In genomic region chr20:56515657-56516381, GRCh38 we compare ENCODE assay signal across 10 cellular contexts. TPM values are rescaled to one million over a fixed set of nuclear protein-coding genes. Genes with fewer than 3 reads are reported as not detected.
DNase-seq lines count a peak whose midpoint lies in the region; ATAC-seq and TF ChIP-seq lines count a peak whose summit lies in the region.
"Had no signal": no experiment of that assay in that cellular context is flagged by ENCODE, and none has a peak within 500 bp of the region (broad histone marks: within the 10 kb centered on the region; RNA-seq: fewer than 3 reads in every experiment).

No MANE protein-coding gene starts in this region.

- peaks cover 16% of the 10 kb centered on the region for H3K4me1 ChIP-seq in mesenchymal stem cell (ENCODE audit: control insufficient read depth, insufficient read depth, low read depth, low read length)

- no peak overlapping the region for H3K27ac ChIP-seq in mesenchymal stem cell (ENCODE audit: low read length, poor library complexity, severe bottlenecking)

- H2AK5ac ChIP-seq in mesenchymal stem cell (ENCODE audit: low read length, severe bottlenecking): no peak overlapping the region

- no peak overlapping the region for H2BK15ac ChIP-seq in mesenchymal stem cell (ENCODE audit: low read depth, poor library complexity, severe bottlenecking)

- H4K91ac ChIP-seq in mesenchymal stem cell (ENCODE audit: low read length): no peak overlapping the region

- H3K9ac ChIP-seq in mesenchymal stem cell (ENCODE audit: low read length): peak overlapping the region; percentile 60

- H3K4me3 ChIP-seq in Jurkat, Clone E6-1 (ENCODE audit: low read length): no peak overlapping the region
- no peak overlapping the region for H3K4me3 ChIP-seq in mesenchymal stem cell (ENCODE audit: insufficient read depth in 1 of 2, low read depth in 1 of 2, low read length in 2 of 2)

- H2BK120ac ChIP-seq in mesenchymal stem cell (ENCODE audit: low read depth, low read length): no peak overlapping the region

- peaks cover 20% of the 10 kb centered on the region for H3K9me3 ChIP-seq in mesenchymal stem cell (ENCODE audit: control insufficient read depth, low read length)

- peak; percentile 30 for DNase-seq in AG20443 (ENCODE audit: low spot score)
- peak; percentile 8 for DNase-seq in Jurkat, Clone E6-1 (ENCODE audit: low read depth, low spot score)
- DNase-seq in T47D (ENCODE audit: low read depth in 1 of 2, low spot score in 1 of 2): peak; percentile 31 to 45
- DNase-seq in mesenchymal stem cell: peak; percentile 19
- no peak for DNase-seq in NCI-H345 treated with DMSO at 0.1 percent for 48 hours (lab: John Stamatoyannopoulos, UW; ENCODE audit: unreplicated experiment)
- no peak for DNase-seq in omental fat pad (ENCODE audit: low spot score)
- no peak for DNase-seq in COR-L47 (lab: John Stamatoyannopoulos, UW)
- DNase-seq: activated T-cell treated with anti-CD3 and anti-CD28 coated beads, Interleukin-2, amount 50 U/mL, for 48 hours had no signal

- ATAC-seq in GM19351 (IDR thresholded peaks at IDR 0.05; ENCODE audit: unreplicated experiment): no peak
- no peak for ATAC-seq in omental fat pad (ENCODE audit: low FRiP score)

- H3K79me1 ChIP-seq in mesenchymal stem cell (replicated peaks; ENCODE audit: low read length, poor library complexity, severe bottlenecking): peaks cover 12% of the 10 kb centered on the region

- H3K18ac ChIP-seq in mesenchymal stem cell (ENCODE audit: low read depth in 1 of 2, low read length in 2 of 2): no peak overlapping the region

- TF ChIP-seq CTCF in omental fat pad (IDR thresholded peaks at IDR 0.05): no peak

- 82% methylated on average over 6 of the region's 6 CpGs for WGBS in mesenchymal stem cell

- H4K8ac ChIP-seq in mesenchymal stem cell (ENCODE audit: low read length): no peak overlapping the region

- no peak overlapping the region for H3K4ac ChIP-seq in mesenchymal stem cell (ENCODE audit: low read depth in 1 of 2, low read length in 2 of 2)

- peaks cover 53 to 69% of the 10 kb centered on the region in 2 experiments for H3K36me3 ChIP-seq in mesenchymal stem cell (ENCODE audit: control insufficient read depth in 1 of 2, insufficient read depth in 2 of 2, low read depth in 1 of 2, low read length in 2 of 2)

- no peaks in the 10 kb centered on the region for H3K27me3 ChIP-seq in mesenchymal stem cell (ENCODE audit: control insufficient read depth in 1 of 2, insufficient read depth in 1 of 2, low read length in 2 of 2)

- in situ Hi-C loops in T47D (cut with HindIII; ENCODE audit: low pct_unique_long_range_greater_than_20kb, low sequenced_read_pairs): no loop called here

- H3K23ac ChIP-seq in mesenchymal stem cell (ENCODE audit: low read length in 2 of 2): no peak overlapping the region

- no peak overlapping the region for H2AFZ ChIP-seq in mesenchymal stem cell (ENCODE audit: low read depth, low read length)

- H3K14ac ChIP-seq in mesenchymal stem cell (ENCODE audit: low read length in 2 of 2): no peak overlapping the region

- H2BK5ac ChIP-seq in mesenchymal stem cell (ENCODE audit: low read depth, low read length, poor library complexity, severe bottlenecking): no peak overlapping the region

- no peak overlapping the region for H2BK12ac ChIP-seq in mesenchymal stem cell (ENCODE audit: low read length in 2 of 2)

- no peak overlapping the region for H3K4me2 ChIP-seq in mesenchymal stem cell (ENCODE audit: low read length, poor library complexity, severe bottlenecking)

RNA-seq across cellular contexts. Expression of gene FAM209A, which starts 8.7 kb away (rescaled TPM):
- not detected for polyA plus RNA-seq in Jurkat, Clone E6-1 (2012; ENCODE audit: insufficient read depth, insufficient read length)
- polyA plus RNA-seq in mesenchymal stem cell (2013, experiment 1 of 2): 0.06 TPM
- polyA plus RNA-seq in mesenchymal stem cell (2013, experiment 2 of 2): 0.10 TPM
- not detected for total RNA-seq in omental fat pad
- total RNA-seq: frontal cortex had no signal

RNA-seq across cellular contexts. Expression of gene FAM209B, which starts 17.2 kb away (rescaled TPM):
- polyA plus RNA-seq in Jurkat, Clone E6-1 (2012; ENCODE audit: insufficient read depth, insufficient read length): not detected
- 0.44 TPM for polyA plus RNA-seq in mesenchymal stem cell (2013, experiment 1 of 2)
- 0.22 TPM for polyA plus RNA-seq in mesenchymal stem cell (2013, experiment 2 of 2)
- total RNA-seq in omental fat pad: not detected
- total RNA-seq: frontal cortex had no signal

RNA-seq across cellular contexts. Expression of gene RTF2, which starts 47.4 kb away (rescaled TPM):
- 159 TPM for polyA plus RNA-seq in Jurkat, Clone E6-1 (2012; ENCODE audit: insufficient read depth, insufficient read length)
- 64.8 TPM for polyA plus RNA-seq in mesenchymal stem cell (2013, experiment 1 of 2)
- 64.7 TPM for polyA plus RNA-seq in mesenchymal stem cell (2013, experiment 2 of 2)
- 10 to 100 TPM; 52.7 to 62.9 (median 53.7) TPM for total RNA-seq in omental fat pad

Comparison
In these comparisons a context has a peak if more than half of its experiments do, and no peak if none do; other contexts are left out.
1. DNase-seq: peak in AG20443 (single experiment), Jurkat, Clone E6-1 (single experiment), T47D (2 of 2) and mesenchymal stem cell (single experiment); none in NCI-H345 treated with DMSO at 0.1 percent for 48 hours (single experiment), omental fat pad (single experiment) and COR-L47 (single experiment).